ENCODE assay signal across 12 cellular contexts in genomic region chr22:39290724-39291161, GRCh38. TPM values are rescaled to one million over a fixed set of nuclear protein-coding genes. Genes with fewer than 3 reads are reported as not detected.
DNase-seq lines count a peak whose midpoint lies in the region; ATAC-seq, FAIRE-seq and TF ChIP-seq lines count a peak whose summit lies in the region.
"Had no signal": no experiment of that assay in that cellular context is flagged by ENCODE, and none has a peak within 500 bp of the region (broad histone marks: within the 10 kb centered on the region; RNA-seq: fewer than 3 reads in every experiment).

No MANE protein-coding gene starts in this region.

- TF ChIP-seq POLR2A in K562 (conservative IDR thresholded peaks at IDR 0.05), result no peak

- H3K27ac ChIP-seq in K562 (ENCODE audit: extremely low read depth, low read depth, low read length), result peak overlapping the region; percentile 85; the same call in 2 of the 3 replicates

- DNase-seq in HPDE6-E6E7 (ENCODE audit: extremely low spot score) (peak; percentile 66), K562 (ENCODE audit: extremely low read depth in 1 of 4, low spot score in 3 of 4) (no peak), iris pigment epithelial cell (ENCODE audit: low read depth) (peak; percentile 84), natural killer cell (no peak)
- DNase-seq: MV-4-11; stimulated activated CD4-positive, alpha-beta T cell treated with anti-CD3 and anti-CD28 coated beads, Interleukin-15, amount 100 ng/mL, for 24 hours had no signal

- H3K27me3 ChIP-seq in K562 (ENCODE audit: control insufficient read depth in 2 of 2, insufficient read depth in 2 of 2, low read length in 2 of 2), result no peaks in the 10 kb centered on the region
- no peaks in the 10 kb centered on the region for H3K27me3 ChIP-seq in skeletal muscle satellite cell (ENCODE audit: control insufficient read depth, insufficient read depth, low read length)

- no peak for TF ChIP-seq RAD21 in K562 (CRISPR knock-in tag; conservative IDR thresholded peaks at IDR 0.05 in 1 of 2, IDR thresholded peaks at IDR 0.05 in 1 of 2)

- intact Hi-C loops in K562 (cut with micrococcal nuclease), result no loop called here
- intact Hi-C loops in natural killer cell (cut with micrococcal nuclease), result no loop called here

- no peak overlapping the region for H3K4me3 Mint-ChIP-seq in natural killer cell
- H3K4me3 Mint-ChIP-seq: central memory CD8-positive, alpha-beta T cell had no signal

- BruUV-seq in K562 (replicated peaks; lab: Mats Ljungman, UMichigan), result no TSS peak

- ATAC-seq in K562 (peak; percentile 50), HG03354 (IDR thresholded peaks at IDR 0.05; ENCODE audit: poor library complexity, severe bottlenecking, unreplicated experiment) (no peak), HG03571 (IDR thresholded peaks at IDR 0.05; ENCODE audit: unreplicated experiment) (no peak), HG02852 (IDR thresholded peaks at IDR 0.05; ENCODE audit: unreplicated experiment) (no peak), natural killer cell (no peak)

- no peaks in the 10 kb centered on the region for H3K36me3 ChIP-seq in K562 (ENCODE audit: control insufficient read depth, insufficient read depth, low read length)
- no peaks in the 10 kb centered on the region for H3K36me3 ChIP-seq in skeletal muscle satellite cell (ENCODE audit: insufficient read depth, low read length)

- H3K9me3 ChIP-seq in K562 (replicated peaks; ENCODE audit: control insufficient read depth, insufficient read depth, low read depth, low read length) (no peaks in the 10 kb centered on the region), skeletal muscle satellite cell (replicated peaks; ENCODE audit: low read length) (no peaks in the 10 kb centered on the region)

- peaks cover 0 to 6% of the 10 kb centered on the region in 2 donors for H3K27me3 Mint-ChIP-seq in natural killer cell (ENCODE audit: low read depth in 2 of 2)

- no peak overlapping the region for H3K27ac Mint-ChIP-seq in natural killer cell

- TF ChIP-seq CTCF in K562 (IDR thresholded peaks at IDR 0.05 in 2 of 3, conservative IDR thresholded peaks at IDR 0.05 in 1 of 3; ENCODE audit: insufficient read depth in 2 of 3, low read depth in 1 of 3, low read length in 3 of 3) (no peak), natural killer cell (IDR thresholded peaks at IDR 0.05) (no peak)

- no peaks in the 10 kb centered on the region for H3K36me3 Mint-ChIP-seq in natural killer cell

- H2AFZ ChIP-seq in K562 (ENCODE audit: low read depth, low read length), result peak overlapping the region; percentile 87

- H3K79me2 ChIP-seq in K562 (ENCODE audit: control insufficient read depth, insufficient read depth, low read length), result no peaks in the 10 kb centered on the region

- peaks cover 11 to 17% of the 10 kb centered on the region in 2 donors for H3K4me1 Mint-ChIP-seq in natural killer cell

- CTCF ChIA-PET in K562 (lab: Yijun Ruan, JAX; ENCODE audit: low intra/inter-chr PET ratio), result no interaction called here

- H3K9ac ChIP-seq in K562 (ENCODE audit: insufficient read depth in 1 of 2, low read depth in 2 of 2, low read length in 2 of 2) (peak overlapping the region; percentile 10 to 74; a peak in 3 of 4 replicates), skeletal muscle satellite cell (ENCODE audit: low read depth, low read length) (peak overlapping the region; percentile 6)

- H3K4me1 ChIP-seq in K562 (replicated peaks in 1 of 2; ENCODE audit: control insufficient read depth in 2 of 2, insufficient read depth in 2 of 2, low read length in 2 of 2) (peaks cover 41 to 59% of the 10 kb centered on the region in 2 experiments), skeletal muscle satellite cell (ENCODE audit: control insufficient read depth, insufficient read depth, low read length) (peaks cover 27% of the 10 kb centered on the region)

- no peaks in the 10 kb centered on the region for H3K9me3 Mint-ChIP-seq in natural killer cell
- H3K9me3 Mint-ChIP-seq: central memory CD8-positive, alpha-beta T cell had no signal

- TF ChIP-seq EP300 in K562 (IDR thresholded peaks at IDR 0.05; ENCODE audit: low read length), result no peak

- no peaks in the 10 kb centered on the region for H3K9me1 ChIP-seq in K562 (ENCODE audit: control insufficient read depth, insufficient read depth, low read length)

- 40% methylated on average over 1 of the region's 17 CpGs for WGBS in K562 (ENCODE audit: insufficient coverage, low coverage, missing lambda C conversion rate)

- H3K4me3 ChIP-seq in K562 (no peak overlapping the region), skeletal muscle satellite cell (ENCODE audit: low read length) (no peak overlapping the region)

- H3K4me2 ChIP-seq in K562 (ENCODE audit: insufficient read depth, low read length) (no peak overlapping the region), skeletal muscle satellite cell (ENCODE audit: low read length) (no peak overlapping the region)

- POLR2A ChIA-PET in K562 (lab: Yijun Ruan, JAX), result interaction anchor here (0.6 to 1.2 kb wide), 3 partner anchors 20 to 229 kb away, joined by 3 to 5 read pairs (median 4); no protein-coding TSS in a partner anchor

- in situ Hi-C loops in K562 (cut with MboI), result no loop called here

- FAIRE-seq in K562 (lab: Jason Lieb, UNC), result no peak
- FAIRE-seq: D721Med had no signal

- no peaks in the 10 kb centered on the region for H4K20me1 ChIP-seq in K562 (replicated peaks; ENCODE audit: control insufficient read depth, insufficient read depth, low read length)

TF ChIP-seq in K562, 482 proteins besides CTCF, POLR2A, EP300 and RAD21 (continues in another document):
- peak; percentile 67 for TF ChIP-seq L3MBTL2 (IDR thresholded peaks at IDR 0.05)

RNA-seq across cellular contexts. Expression of gene RPL3, which starts 28.7 kb away (rescaled TPM):
- 772 and 1,506 TPM in 2 replicates for total RNA-seq in K562 (2011; cell fraction: chromatin; rRNA removed; ENCODE audit: low replicate concordance)
- 1,570 and 1,591 TPM in 2 replicates for total RNA-seq in K562 (2011; cell fraction: nucleolus; rRNA removed)
- total RNA-seq in K562 (2011; cell fraction: nucleoplasm; rRNA removed), result 1,390 and 1,690 TPM in 2 replicates
- total RNA-seq in K562 (2014; rRNA removed) (2,245 and 2,417 TPM in 2 replicates), K562 (2014; rRNA removed; fragmentation: Illumina TruSeq; extraction: Trizol) (1,384 and 1,624 TPM in 2 replicates), K562 (2015; rRNA removed; fragmentation: Illumina TruSeq; extraction: Trizol) (1,989 and 2,037 TPM in 2 replicates), K562 (2021) (1,960 and 1,995 TPM in 2 replicates), natural killer cell (1,000 to 10,000 TPM; 1,534 to 1,757 (median 1,614) TPM)
- polyA plus RNA-seq in K562 (2011; rRNA removed) (3,220 and 3,989 TPM in 2 replicates), K562 (2014; fragmentation: Illumina TruSeq; extraction: Trizol) (2,565 and 2,747 TPM in 2 replicates), K562 (2014; fragmentation: Nextera tagmentation; extraction: Ambion mirVana) (1,000 to 10,000 TPM; 3,338 to 4,066 TPM), K562 (2014; rRNA removed) (2,749 and 3,057 TPM in 2 replicates)
- polyA plus RNA-seq in K562 (2011; cell fraction: cytosol; rRNA removed), result 4,199 and 5,450 TPM in 2 replicates
- polyA plus RNA-seq in K562 (2011; cell fraction: nucleus; rRNA removed), result 2,091 and 2,598 TPM in 2 replicates
- polyA plus RNA-seq in K562 (2012), result 3,035 and 4,256 TPM in 2 replicates
- polyA minus RNA-seq in K562 (2011; rRNA and poly(A)+ RNA removed), result 1,664 and 1,688 TPM in 2 replicates
- polyA minus RNA-seq in K562 (2011; cell fraction: cytosol; rRNA and poly(A)+ RNA removed), result 1,079 and 1,282 TPM in 2 replicates
- polyA minus RNA-seq in K562 (2011; cell fraction: nucleus; rRNA and poly(A)+ RNA removed), result 554 and 1,072 TPM in 2 replicates
- total RNA-seq in skeletal muscle satellite cell (2012; rRNA removed), result 2,395 and 3,503 TPM in 2 replicates

RNA-seq across cellular contexts. Expression of gene PDGFB, which starts 46.0 kb away (rescaled TPM):
- total RNA-seq in K562 (2011; cell fraction: chromatin; rRNA removed; ENCODE audit: low replicate concordance), result 4.7 and 16.7 TPM in 2 replicates
- 12.4 and 26.7 TPM in 2 replicates for total RNA-seq in K562 (2011; cell fraction: nucleolus; rRNA removed)
- total RNA-seq in K562 (2011; cell fraction: nucleoplasm; rRNA removed), result 8.9 and 13.1 TPM in 2 replicates
- total RNA-seq in K562 (2014; rRNA removed) (0.69 and 1.1 TPM in 2 replicates), K562 (2014; rRNA removed; fragmentation: Illumina TruSeq; extraction: Trizol) (0.13 and 0.22 TPM in 2 replicates), K562 (2015; rRNA removed; fragmentation: Illumina TruSeq; extraction: Trizol) (0.11 TPM in 1 of 2 replicates, not detected in the other), K562 (2021) (1.2 and 1.4 TPM in 2 replicates), natural killer cell (1 to 10 TPM in 1 of 3 donors, under 1 TPM in 2; 0.28 to 1.2 (median 0.31) TPM)
- polyA plus RNA-seq in K562 (2011; rRNA removed) (3.6 and 4.0 TPM in 2 replicates), K562 (2014; fragmentation: Illumina TruSeq; extraction: Trizol) (0.40 and 0.89 TPM in 2 replicates), K562 (2014; fragmentation: Nextera tagmentation; extraction: Ambion mirVana) (under 1 TPM; 0.07 to 0.15 TPM), K562 (2014; rRNA removed) (0.50 and 0.56 TPM in 2 replicates)
- polyA plus RNA-seq in K562 (2011; cell fraction: cytosol; rRNA removed), result 4.9 and 8.7 TPM in 2 replicates
- 8.4 and 18.7 TPM in 2 replicates for polyA plus RNA-seq in K562 (2011; cell fraction: nucleus; rRNA removed)
- polyA plus RNA-seq in K562 (2012), result 0.32 and 1.7 TPM in 2 replicates
- polyA minus RNA-seq in K562 (2011; rRNA and poly(A)+ RNA removed), result 3.8 and 6.7 TPM in 2 replicates
- 7.7 and 8.4 TPM in 2 replicates for polyA minus RNA-seq in K562 (2011; cell fraction: cytosol; rRNA and poly(A)+ RNA removed)
- polyA minus RNA-seq in K562 (2011; cell fraction: nucleus; rRNA and poly(A)+ RNA removed), result 3.2 and 4.0 TPM in 2 replicates
- total RNA-seq in skeletal muscle satellite cell (2012; rRNA removed), result 0.25 and 0.87 TPM in 2 replicates

RNA-seq across cellular contexts. Expression of gene SYNGR1, which starts 59.0 kb away (rescaled TPM):
- 9.8 and 30.7 TPM in 2 replicates for total RNA-seq in K562 (2011; cell fraction: chromatin; rRNA removed; ENCODE audit: low replicate concordance)
- 20.4 and 25.8 TPM in 2 replicates for total RNA-seq in K562 (2011; cell fraction: nucleolus; rRNA removed)
- total RNA-seq in K562 (2011; cell fraction: nucleoplasm; rRNA removed), result 17.7 and 21.5 TPM in 2 replicates
- total RNA-seq in K562 (2014; rRNA removed) (3.6 and 6.9 TPM in 2 replicates), K562 (2014; rRNA removed; fragmentation: Illumina TruSeq; extraction: Trizol) (1.4 and 2.1 TPM in 2 replicates), K562 (2015; rRNA removed; fragmentation: Illumina TruSeq; extraction: Trizol) (3.2 and 3.3 TPM in 2 replicates), K562 (2021) (12.5 and 13.6 TPM in 2 replicates), natural killer cell (10 to 100 TPM; 30.3 to 35.7 (median 31.3) TPM)
- polyA plus RNA-seq in K562 (2011; rRNA removed) (10.6 and 16.2 TPM in 2 replicates), K562 (2014; fragmentation: Illumina TruSeq; extraction: Trizol) (5.5 and 10.0 TPM in 2 replicates), K562 (2014; fragmentation: Nextera tagmentation; extraction: Ambion mirVana) (1 to 10 TPM; 1.8 to 2.3 TPM), K562 (2014; rRNA removed) (13.7 and 15.9 TPM in 2 replicates)
- 20.6 and 62.9 TPM in 2 replicates for polyA plus RNA-seq in K562 (2011; cell fraction: cytosol; rRNA removed)
- polyA plus RNA-seq in K562 (2011; cell fraction: nucleus; rRNA removed), result 38.1 and 50.4 TPM in 2 replicates
- 11.2 and 11.6 TPM in 2 replicates for polyA plus RNA-seq in K562 (2012)
- 3.3 and 3.6 TPM in 2 replicates for polyA minus RNA-seq in K562 (2011; rRNA and poly(A)+ RNA removed)
- polyA minus RNA-seq in K562 (2011; cell fraction: cytosol; rRNA and poly(A)+ RNA removed), result 10.2 and 12.4 TPM in 2 replicates
- polyA minus RNA-seq in K562 (2011; cell fraction: nucleus; rRNA and poly(A)+ RNA removed), result 10.4 and 13.6 TPM in 2 replicates
- 1.7 TPM in 1 of 2 replicates, not detected in the other for total RNA-seq in skeletal muscle satellite cell (2012; rRNA removed)

Comparison
In these comparisons a context has a peak if more than half of its experiments do, and no peak if none do; other contexts are left out.
1. DNase-seq: peak in HPDE6-E6E7 (single experiment) and iris pigment epithelial cell (single experiment); none in K562 (0 of 4) and natural killer cell (single experiment).